1 cellular context compared by ENCODE assay signal in genomic region chr2:283996-284794, GRCh38.
TF ChIP-seq lines count a peak whose summit lies in the region.

No MANE protein-coding gene starts in this region.

TF ChIP-seq in GM23338, 12 proteins besides CTCF, POLR2A, EP300 and RAD21 (continued from another document):
- TF ChIP-seq ZNF462 (CRISPR knock-in tag; IDR thresholded peaks at IDR 0.05): peak; percentile 95
TF ChIP-seq in GM23338: peak in this region for 1.
